21 cellular contexts compared by ENCODE assay signal in genomic region chr6:124924333-124924759, GRCh38. TPM values are rescaled to one million over a fixed set of nuclear protein-coding genes. Genes with fewer than 3 reads are reported as not detected.
DNase-seq lines count a peak whose midpoint lies in the region; ATAC-seq and TF ChIP-seq lines count a peak whose summit lies in the region.
"Had no signal": no experiment of that assay in that cellular context is flagged by ENCODE, and none has a peak within 500 bp of the region (broad histone marks: within the 10 kb centered on the region; RNA-seq: fewer than 3 reads in every experiment).

No MANE protein-coding gene starts in this region.

- H3K36me3 ChIP-seq in lower lobe of right lung, result no peaks in the 10 kb centered on the region
- H3K36me3 ChIP-seq in MM.1S (replicated peaks; ENCODE audit: insufficient read depth, low read length), result no peaks in the 10 kb centered on the region
- no peaks in the 10 kb centered on the region for H3K36me3 ChIP-seq in mucosa of descending colon (ENCODE audit: low read depth)
- H3K36me3 ChIP-seq: brain microvascular endothelial cell, colonic mucosa, heart left ventricle, right atrium auricular region, vagina had no signal

- H3K27me3 ChIP-seq in lower lobe of right lung (ENCODE audit: low read depth) (no peaks in the 10 kb centered on the region), MM.1S (replicated peaks; ENCODE audit: insufficient read depth, low read length) (no peaks in the 10 kb centered on the region)
- H3K27me3 ChIP-seq: brain microvascular endothelial cell, colonic mucosa, heart left ventricle, right atrium auricular region, vagina had no signal

- peak; percentile 39 for DNase-seq in AG09309 (ENCODE audit: low read depth)
- peak; percentile 40 for DNase-seq in H4 (ENCODE audit: low spot score)
- DNase-seq in SHP77 treated with DMSO at 0.1 percent for 48 hours (lab: John Stamatoyannopoulos, UW), result peak; percentile 28
- DNase-seq in left lobe of liver (ENCODE audit: low spot score), result no peak
- no peak for DNase-seq in lower lobe of right lung
- DNase-seq in stimulated activated CD4-positive, alpha-beta T cell treated with anti-CD3 and anti-CD28 coated beads, Interleukin-2, amount 100 ng/mL, for 24 hours, result no peak
- DNase-seq in MM.1S, result no peak
- DNase-seq in mucosa of descending colon, result no peak
- DNase-seq: activated CD4-positive, alpha-beta T cell treated with anti-CD3 and anti-CD28 coated beads, Interleukin-2, amount 10 ng/mL, durations not matched to agents 24 days and 14 days; activated naive CD8-positive, alpha-beta T cell treated with anti-CD3 and anti-CD28 coated beads for 36 hours; brain microvascular endothelial cell; colonic mucosa; DMS 273 treated with DMSO at 0.1 percent for 48 hours; heart left ventricle; naive B cell; NCI-H526; occipital lobe had no signal

- H3K79me2 ChIP-seq in MM.1S (ENCODE audit: low read length), result no peaks in the 10 kb centered on the region

- no peak overlapping the region for H3K4me3 ChIP-seq in AG09309 (ENCODE audit: control insufficient read depth, low read depth, low read length)
- no peak overlapping the region for H3K4me3 ChIP-seq in lower lobe of right lung
- no peak overlapping the region for H3K4me3 ChIP-seq in MM.1S (ENCODE audit: low read length)
- H3K4me3 ChIP-seq in mucosa of descending colon, result no peak overlapping the region
- H3K4me3 ChIP-seq: colonic mucosa, heart left ventricle, right atrium auricular region, vagina had no signal

- no peak overlapping the region for H2AFZ ChIP-seq in MM.1S (ENCODE audit: low read length)

- H3K27ac ChIP-seq in lower lobe of right lung, result no peak overlapping the region
- no peak overlapping the region for H3K27ac ChIP-seq in MM.1S (ENCODE audit: low read length)
- H3K27ac ChIP-seq: brain microvascular endothelial cell, colonic mucosa, right atrium auricular region, vagina had no signal

- no peaks in the 10 kb centered on the region for H3K9me3 ChIP-seq in lower lobe of right lung
- H3K9me3 ChIP-seq in MM.1S (replicated peaks; ENCODE audit: insufficient read depth, low read length), result no peaks in the 10 kb centered on the region
- H3K9me3 ChIP-seq in mucosa of descending colon, result peaks cover 2% of the 10 kb centered on the region
- H3K9me3 ChIP-seq: colonic mucosa, right atrium auricular region, vagina had no signal

- no peak overlapping the region for H3K9ac ChIP-seq in MM.1S (ENCODE audit: low read length)

- ATAC-seq in left lobe of liver (peak; percentile 58), lower lobe of right lung (no peak), mucosa of descending colon (no peak)
- ATAC-seq: activated T-helper 17 cell treated with anti-CD3 and anti-CD28 coated beads, Interleukin-2, amount 50 U/mL, for 72 hours; heart left ventricle had no signal

- TF ChIP-seq CTCF in AG09309 (IDR thresholded peaks at IDR 0.05; ENCODE audit: control insufficient read depth, insufficient read depth, low read depth, low read length, missing control alignments), result no peak
- no peak for TF ChIP-seq CTCF in lower lobe of right lung (IDR thresholded peaks at IDR 0.05)
- no peak for TF ChIP-seq CTCF in MM.1S (IDR thresholded peaks at IDR 0.05; ENCODE audit: low read length)
- TF ChIP-seq CTCF in mucosa of descending colon (IDR thresholded peaks at IDR 0.05), result no peak

- H3F3A ChIP-seq in MM.1S (ENCODE audit: insufficient read depth, low read length), result no peaks in the 10 kb centered on the region

- H3K4me1 ChIP-seq in lower lobe of right lung, result no peaks in the 10 kb centered on the region
- no peaks in the 10 kb centered on the region for H3K4me1 ChIP-seq in MM.1S (ENCODE audit: low read length)
- no peaks in the 10 kb centered on the region for H3K4me1 ChIP-seq in mucosa of descending colon (ENCODE audit: low read depth)
- H3K4me1 ChIP-seq: colonic mucosa, heart left ventricle, right atrium auricular region, vagina had no signal

- no peaks in the 10 kb centered on the region for H4K20me1 ChIP-seq in MM.1S (ENCODE audit: insufficient read depth, low read length)

- H3K9me2 ChIP-seq in MM.1S (replicated peaks; ENCODE audit: insufficient read depth, low read length), result no peaks in the 10 kb centered on the region

- H3K4me2 ChIP-seq in MM.1S (ENCODE audit: low read depth, low read length), result no peak overlapping the region

- intact Hi-C loops in lower lobe of right lung (cut with DNase I), result no loop called here
- intact Hi-C loops in mucosa of descending colon (cut with DNase I, micrococcal nuclease), result no loop called here

RNA-seq across cellular contexts. Expression of gene RNF217, which starts 37.9 kb away (rescaled TPM):
- total RNA-seq in H4 (2014; rRNA removed; shearing (Covaris generic)), result 3.8 and 7.0 TPM in 2 replicates
- 25.0 TPM for total RNA-seq in left lobe of liver
- 25.5 TPM for total RNA-seq in lower lobe of right lung
- 10 to 100 TPM; 11.6 to 47.3 (median 15.0) TPM for total RNA-seq in mucosa of descending colon
- total RNA-seq: OCI-LY7 had no signal

Comparison
In these comparisons a context has a peak if more than half of its experiments do, and no peak if none do; other contexts are left out.
1. DNase-seq: peak in AG09309 (single experiment), H4 (single experiment) and SHP77 treated with DMSO at 0.1 percent for 48 hours (single experiment); none in left lobe of liver (single experiment), lower lobe of right lung (single experiment), stimulated activated CD4-positive, alpha-beta T cell treated with anti-CD3 and anti-CD28 coated beads, Interleukin-2, amount 100 ng/mL, for 24 hours (0 of 2), MM.1S (single experiment) and mucosa of descending colon (0 of 3).